In genomic region chr12:97751704-97752103, GRCh38 we compare ENCODE assay signal across 26 cellular contexts.
"Had no signal": no experiment of that assay in that cellular context is flagged by ENCODE, and none has a peak within 500 bp of the region (broad histone marks: within the 10 kb centered on the region; RNA-seq: fewer than 3 reads in every experiment).

No MANE protein-coding gene starts in this region.

- H3K27me3 Mint-ChIP-seq: stimulated activated naive CD8-positive, alpha-beta T cell treated with anti-CD3 and anti-CD28 coated beads, Interleukin-15, amount 100 ng/mL, for 72 hours had no signal

- H3K4me3 Mint-ChIP-seq: natural killer cell; stimulated activated naive CD8-positive, alpha-beta T cell treated with anti-CD3 and anti-CD28 coated beads, Interleukin-15, amount 100 ng/mL, for 72 hours had no signal

- H3K4me1 Mint-ChIP-seq: natural killer cell; stimulated activated naive CD8-positive, alpha-beta T cell treated with anti-CD3 and anti-CD28 coated beads, Interleukin-15, amount 100 ng/mL, for 72 hours had no signal

- H3K27ac ChIP-seq: dorsolateral prefrontal cortex, esophagus muscularis mucosa, heart right ventricle, left lung, pancreas, right lobe of liver, suprapubic skin, transverse colon, upper lobe of right lung, uterus had no signal

- H3K27ac Mint-ChIP-seq: natural killer cell; stimulated activated naive CD8-positive, alpha-beta T cell treated with anti-CD3 and anti-CD28 coated beads, Interleukin-15, amount 100 ng/mL, for 72 hours had no signal

- H3K27me3 ChIP-seq: esophagus muscularis mucosa, heart right ventricle, left lung, pancreas, right lobe of liver, suprapubic skin, transverse colon, upper lobe of right lung, uterus had no signal

- FAIRE-seq: colon, islet of Langerhans, pancreas, small intestine had no signal

- DNase-seq: dorsolateral prefrontal cortex; effector CD4-positive, alpha-beta T cell; foreskin melanocyte; glutamatergic neuron; heart right ventricle; hippocampal formation; left cardiac atrium; left lung; natural killer cell; occipital lobe; pancreas; right lobe of liver; small intestine; stimulated activated CD4-positive, alpha-beta T cell treated with anti-CD3 and anti-CD28 coated beads, Interleukin-12 subunit alpha, Interleukin-12 subunit beta, amount 100 ng/mL, for 4 hours; stimulated activated CD4-positive, alpha-beta T cell treated with anti-CD3 and anti-CD28 coated beads, Interleukin-1b, Interleukin-23, amount 100 ng/mL, for 48 hours; stimulated activated CD4-positive, alpha-beta T cell treated with anti-CD3 and anti-CD28 coated beads, Interleukin-4, amount 100 ng/mL, for 1 hour; stimulated activated CD8-positive, alpha-beta memory T cell treated with anti-CD3 and anti-CD28 coated beads, Interleukin-4, amount 100 ng/mL, for 48 hours; stimulated activated naive CD4-positive, alpha-beta T cell; stimulated activated naive CD8-positive, alpha-beta T cell treated with anti-CD3 and anti-CD28 coated beads, Interleukin-15, amount 100 ng/mL, for 72 hours; transverse colon; upper lobe of right lung; uterus had no signal

- H3K36me3 Mint-ChIP-seq: natural killer cell had no signal

- H3K9me3 ChIP-seq: esophagus muscularis mucosa, heart right ventricle, left lung, pancreas, right lobe of liver, suprapubic skin, transverse colon, upper lobe of right lung, uterus had no signal

- H3K36me3 ChIP-seq: esophagus muscularis mucosa, heart right ventricle, left lung, pancreas, right lobe of liver, suprapubic skin, transverse colon, upper lobe of right lung, uterus had no signal

- H3K4me1 ChIP-seq: heart right ventricle, left lung, pancreas, right lobe of liver, transverse colon, upper lobe of right lung, uterus had no signal

- H3K4me3 ChIP-seq: dorsolateral prefrontal cortex, esophagus muscularis mucosa, heart right ventricle, left lung, pancreas, right lobe of liver, suprapubic skin, transverse colon, upper lobe of right lung, uterus had no signal
